Comparison of ENCODE assay signal across 18 cellular contexts in genomic region chr5:143309661-143310431, GRCh38.
DNase-seq lines count a peak whose midpoint lies in the region; ATAC-seq, FAIRE-seq and TF ChIP-seq lines count a peak whose summit lies in the region.
"Had no signal": no experiment of that assay in that cellular context is flagged by ENCODE, and none has a peak within 500 bp of the region (broad histone marks: within the 10 kb centered on the region; RNA-seq: fewer than 3 reads in every experiment).

No MANE protein-coding gene starts in this region.

- peaks cover 72% of the 10 kb centered on the region for H3K36me3 Mint-ChIP-seq in HFFc6 (ENCODE audit: low read depth)
- H3K36me3 Mint-ChIP-seq in activated CD4-positive, alpha-beta T cell treated with anti-CD3 and anti-CD28 coated beads, Interleukin-2, amount 10 ng/mL, durations not matched to agents 24 days and 14 days (ENCODE audit: low read depth) = peaks cover 80% of the 10 kb centered on the region

- peak; percentile 44 for ATAC-seq in PC-3
- ATAC-seq: left ventricle myocardium superior had no signal

- no peaks in the 10 kb centered on the region for H3K9me1 ChIP-seq in endothelial cell of umbilical vein (replicated peaks; ENCODE audit: control insufficient read depth, extremely low read depth, insufficient read depth, low read length)

- dilution Hi-C loops in endothelial cell of umbilical vein (cut with MboI; ENCODE audit: extremely low pct_ligation_motif_present, low sequenced_read_pairs) = no loop called here

- H3K4me3 Mint-ChIP-seq in HFFc6 = no peak overlapping the region
- no peak overlapping the region for H3K4me3 Mint-ChIP-seq in activated CD4-positive, alpha-beta T cell treated with anti-CD3 and anti-CD28 coated beads, Interleukin-2, amount 10 ng/mL, durations not matched to agents 24 days and 14 days
- H3K4me3 Mint-ChIP-seq: CD4-positive, alpha-beta T cell; nephron progenitor cell had no signal

- H3K27ac ChIP-seq in PC-3 (ENCODE audit: low read length) = peak overlapping the region; percentile 89
- H3K27ac ChIP-seq in endothelial cell of umbilical vein (ENCODE audit: insufficient read depth, low read depth, low read length) = peak overlapping the region; percentile 32
- H3K27ac ChIP-seq: HL-60, thoracic aorta had no signal

- no peak for FAIRE-seq in endothelial cell of umbilical vein (lab: Jason Lieb, UNC)
- FAIRE-seq: endometrium, GM18507, small intestine had no signal

- no peak for TF ChIP-seq POLR2A in endothelial cell of umbilical vein (IDR thresholded peaks at IDR 0.05; ENCODE audit: low read depth, low read length)

- H3K9me2 ChIP-seq in PC-3 (replicated peaks; ENCODE audit: low read length) = no peaks in the 10 kb centered on the region

- H3F3A ChIP-seq in PC-3 (ENCODE audit: low read length, unreplicated experiment) = no peaks in the 10 kb centered on the region

- H3K9me3 ChIP-seq in PC-3 (ENCODE audit: low read length) = no peaks in the 10 kb centered on the region
- no peaks in the 10 kb centered on the region for H3K9me3 ChIP-seq in endothelial cell of umbilical vein (replicated peaks; ENCODE audit: control insufficient read depth, insufficient read depth, low read length)
- H3K9me3 ChIP-seq: thoracic aorta had no signal

- no peaks in the 10 kb centered on the region for H3K27me3 Mint-ChIP-seq in HFFc6 (ENCODE audit: insufficient read depth)
- no peaks in the 10 kb centered on the region for H3K27me3 Mint-ChIP-seq in activated CD4-positive, alpha-beta T cell treated with anti-CD3 and anti-CD28 coated beads, Interleukin-2, amount 10 ng/mL, durations not matched to agents 24 days and 14 days
- H3K27me3 Mint-ChIP-seq: CD4-positive, alpha-beta T cell had no signal

- H3K79me2 ChIP-seq in PC-3 (ENCODE audit: low read length) = peaks cover 12% of the 10 kb centered on the region
- peaks cover 2% of the 10 kb centered on the region for H3K79me2 ChIP-seq in endothelial cell of umbilical vein (ENCODE audit: control insufficient read depth, insufficient read depth, low read length)

- no peak for DNase-seq in HFFc6
- peak; percentile 61 for DNase-seq in PC-3
- DNase-seq in endothelial cell of umbilical vein (ENCODE audit: low read depth, low spot score) = peak; percentile 58
- peak; percentile 21 for DNase-seq in renal cortical epithelial cell (ENCODE audit: low read depth)
- no peak for DNase-seq in NCI-H2107 (lab: John Stamatoyannopoulos, UW)
- DNase-seq in OCI-M1 (lab: John Stamatoyannopoulos, UW) = no peak
- DNase-seq in activated CD4-positive, alpha-beta T cell treated with anti-CD3 and anti-CD28 coated beads, Interleukin-2, amount 10 ng/mL, durations not matched to agents 24 days and 14 days = no peak
- no peak for DNase-seq in activated CD4-positive, alpha-beta T cell treated with anti-CD3 and anti-CD28 coated beads, Interleukin-2, amount 50 U/mL, for 1 hour
- DNase-seq: activated CD4-positive, alpha-beta T cell treated with anti-CD3 and anti-CD28 coated beads for 4 hours; CD4-positive, alpha-beta T cell; H7; left ventricle myocardium superior; nephron progenitor cell; small intestine had no signal

- intact Hi-C loops in PC-3 (cut with micrococcal nuclease) (loop anchor here (5.0 to 10.0 kb wide), 4 partner anchors 42 to 375 kb away; no protein-coding TSS in a partner anchor), endothelial cell of umbilical vein (cut with micrococcal nuclease) (loop anchor here (5.0 kb wide), 4 partner anchors 43 to 882 kb away; no protein-coding TSS in a partner anchor)
- intact Hi-C loops in activated CD4-positive, alpha-beta T cell treated with anti-CD3 and anti-CD28 coated beads, Interleukin-2, amount 10 ng/mL, durations not matched to agents 24 days and 14 days (cut with micrococcal nuclease) = loop anchor here (5.0 kb wide), 1 partner anchor 92 kb away; the partner anchor contains the start of gene NR3C1

- H4K20me1 ChIP-seq in PC-3 (ENCODE audit: low read length) (no peaks in the 10 kb centered on the region), endothelial cell of umbilical vein (replicated peaks; ENCODE audit: control insufficient read depth, extremely low read depth, insufficient read depth, low read length) (no peaks in the 10 kb centered on the region)

- POLR2A ChIA-PET in PC-3 (lab: Charles Lee; ENCODE audit: unreplicated experiment) (no interaction called here), endothelial cell of umbilical vein (lab: Charles Lee) (no interaction called here)

- H3K27ac Mint-ChIP-seq in HFFc6 = peak overlapping the region; percentile 98
- no peak overlapping the region for H3K27ac Mint-ChIP-seq in activated CD4-positive, alpha-beta T cell treated with anti-CD3 and anti-CD28 coated beads, Interleukin-2, amount 10 ng/mL, durations not matched to agents 24 days and 14 days
- H3K27ac Mint-ChIP-seq: CD4-positive, alpha-beta T cell; nephron progenitor cell had no signal

- H3K4me1 ChIP-seq in PC-3 (ENCODE audit: insufficient read depth, low read length) = peaks cover 56% of the 10 kb centered on the region
- peaks cover 46% of the 10 kb centered on the region for H3K4me1 ChIP-seq in endothelial cell of umbilical vein (ENCODE audit: control insufficient read depth, extremely low read depth, insufficient read depth, low read length)

- no peak overlapping the region for H2AFZ ChIP-seq in PC-3 (ENCODE audit: low read length)
- H2AFZ ChIP-seq in endothelial cell of umbilical vein (ENCODE audit: low read depth, low read length) = no peak overlapping the region

- peaks cover 89% of the 10 kb centered on the region for H3K4me1 Mint-ChIP-seq in HFFc6 (ENCODE audit: low read depth)
- H3K4me1 Mint-ChIP-seq in activated CD4-positive, alpha-beta T cell treated with anti-CD3 and anti-CD28 coated beads, Interleukin-2, amount 10 ng/mL, durations not matched to agents 24 days and 14 days = peaks cover 32% of the 10 kb centered on the region
- H3K4me1 Mint-ChIP-seq: nephron progenitor cell had no signal

- peaks cover 11% of the 10 kb centered on the region for H3K36me3 ChIP-seq in PC-3 (ENCODE audit: low read depth, low read length)
- peaks cover 0 to 3% of the 10 kb centered on the region in 2 experiments for H3K36me3 ChIP-seq in endothelial cell of umbilical vein (ENCODE audit: control insufficient read depth in 2 of 2, extremely low read depth in 1 of 2, insufficient read depth in 2 of 2, low read length in 2 of 2)
- H3K36me3 ChIP-seq: thoracic aorta had no signal

- H3K4me3 ChIP-seq in PC-3 (ENCODE audit: low read length) (no peak overlapping the region), endothelial cell of umbilical vein (replicated peaks in 1 of 3; ENCODE audit: insufficient read depth in 1 of 3, low read depth in 1 of 3, low read length in 3 of 3) (no peak overlapping the region)
- H3K4me3 ChIP-seq: thoracic aorta had no signal

- H3K9me3 Mint-ChIP-seq in HFFc6 = no peaks in the 10 kb centered on the region
- H3K9me3 Mint-ChIP-seq in activated CD4-positive, alpha-beta T cell treated with anti-CD3 and anti-CD28 coated beads, Interleukin-2, amount 10 ng/mL, durations not matched to agents 24 days and 14 days = peaks cover 12% of the 10 kb centered on the region
- H3K9me3 Mint-ChIP-seq: CD4-positive, alpha-beta T cell had no signal

- TF ChIP-seq CTCF in HFFc6 (IDR thresholded peaks at IDR 0.05) (no peak), PC-3 (conservative IDR thresholded peaks at IDR 0.05; ENCODE audit: low read depth, low read length) (no peak), endothelial cell of umbilical vein (IDR thresholded peaks at IDR 0.05; ENCODE audit: extremely low read depth in 1 of 2, insufficient read depth in 1 of 2, low read depth in 1 of 2, low read length in 2 of 2) (no peak)

- H3K4me2 ChIP-seq in PC-3 (ENCODE audit: low read length) (peak overlapping the region; percentile 46), endothelial cell of umbilical vein (ENCODE audit: insufficient read depth, low read length) (peak overlapping the region; percentile 12)

- H3K9ac ChIP-seq in PC-3 (ENCODE audit: low read length) (peak overlapping the region; percentile 40), endothelial cell of umbilical vein (replicated peaks; ENCODE audit: extremely low read depth, insufficient read depth, low read length) (no peak overlapping the region)

- H3K27me3 ChIP-seq in PC-3 (ENCODE audit: low read length) (no peaks in the 10 kb centered on the region), endothelial cell of umbilical vein (ENCODE audit: control insufficient read depth in 2 of 2, insufficient read depth in 2 of 2, low read length in 2 of 2) (no peaks in the 10 kb centered on the region)

- CTCF ChIA-PET in PC-3 (lab: Charles Lee) = no interaction called here
- CTCF ChIA-PET in endothelial cell of umbilical vein (lab: Charles Lee) = no interaction called here

- no TSS peak for BruUV-seq in PC-3 (replicated peaks; lab: Mats Ljungman, UMichigan)
- BruUV-seq in endothelial cell of umbilical vein (replicated peaks; lab: Mats Ljungman, UMichigan) = no TSS peak

TF ChIP-seq in endothelial cell of umbilical vein, 7 proteins besides CTCF, POLR2A, EP300 and RAD21:
- TF ChIP-seq JUN (IDR thresholded peaks at IDR 0.05; ENCODE audit: borderline replicate concordance, insufficient read depth, insufficient read length, low read depth) = no peak

Comparison
In these comparisons a context has a peak if more than half of its experiments do, and no peak if none do; other contexts are left out.
1. DNase-seq: peak in PC-3 (single experiment), endothelial cell of umbilical vein (single experiment) and renal cortical epithelial cell (single experiment); none in HFFc6 (single experiment), NCI-H2107 (single experiment), OCI-M1 (single experiment), activated CD4-positive, alpha-beta T cell treated with anti-CD3 and anti-CD28 coated beads, Interleukin-2, amount 10 ng/mL, durations not matched to agents 24 days and 14 days (single experiment) and activated CD4-positive, alpha-beta T cell treated with anti-CD3 and anti-CD28 coated beads, Interleukin-2, amount 50 U/mL, for 1 hour (single experiment).